ENCODE assay signal across 17 cellular contexts in the genomic region with DNA sequence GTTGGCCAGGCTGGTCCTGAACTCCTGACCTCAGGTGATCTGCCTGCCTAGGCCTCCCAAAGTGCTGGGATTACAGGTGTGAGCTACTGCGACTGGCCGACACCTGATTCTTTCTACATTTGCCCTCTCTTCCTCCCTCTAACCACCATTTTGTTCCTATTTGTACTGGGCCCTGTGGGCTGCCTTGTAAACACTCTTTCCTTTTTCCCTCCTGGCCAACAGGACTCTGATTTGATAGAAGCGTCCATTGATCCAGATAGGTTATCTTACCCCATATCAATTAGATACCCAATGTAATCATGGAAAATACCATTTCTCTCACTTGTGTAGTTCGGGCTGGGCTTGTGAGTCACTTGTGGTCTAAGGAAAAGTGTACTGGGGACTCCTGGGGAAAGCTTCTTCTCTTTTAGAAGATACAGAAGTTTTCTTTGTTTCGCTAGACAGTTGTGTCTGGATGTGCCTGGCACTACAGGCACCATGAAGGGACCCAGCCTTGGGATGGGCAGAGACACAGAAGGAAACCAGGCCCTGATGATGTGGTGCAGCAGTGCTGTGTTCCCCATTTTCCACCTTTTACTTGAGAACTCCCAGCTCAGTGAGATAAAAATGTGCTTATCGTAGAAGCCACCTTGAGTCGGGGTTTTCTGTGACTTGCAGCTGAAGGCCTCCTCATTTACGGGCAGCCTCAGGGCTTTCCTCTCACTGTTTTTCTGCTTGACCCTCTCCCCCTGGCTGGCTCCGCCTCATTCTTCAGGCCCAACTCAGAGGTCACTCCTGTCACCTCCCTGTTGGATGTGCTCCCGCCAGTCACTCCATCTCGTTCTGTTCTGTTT. TPM values are rescaled to one million over a fixed set of nuclear protein-coding genes. Genes with fewer than 3 reads are reported as not detected.
DNase-seq lines count a peak whose midpoint lies in the region; ATAC-seq and TF ChIP-seq lines count a peak whose summit lies in the region.
"Had no signal": no experiment of that assay in that cellular context is flagged by ENCODE, and none has a peak within 500 bp of the region (broad histone marks: within the 10 kb centered on the region; RNA-seq: fewer than 3 reads in every experiment).

No MANE protein-coding gene starts in this region.

- no peaks in the 10 kb centered on the region for H3K36me3 ChIP-seq in cardiac muscle cell
- no peaks in the 10 kb centered on the region for H3K36me3 ChIP-seq in adrenal gland (replicated peaks in 1 of 2)
- H3K36me3 ChIP-seq in stomach, result no peaks in the 10 kb centered on the region
- H3K36me3 ChIP-seq: lower lobe of right lung, upper lobe of left lung had no signal

- WGBS in adrenal gland, 4 donors, result 69 to 87% (median 85%) methylated on average over 11 of the region's 11 CpGs
- WGBS in stomach, 5 donors, result 37 to 70% (median 45%) methylated on average over 11 of the region's 11 CpGs

- H3K4me3 ChIP-seq in cardiac muscle cell (no peak overlapping the region), adrenal gland (no peak overlapping the region), stomach (no peak overlapping the region)
- H3K4me3 ChIP-seq: lower lobe of right lung, upper lobe of left lung had no signal

- intact Hi-C loops in Right ventricle myocardium inferior (cut with DNase I) (no loop called here), adrenal gland (cut with DNase I) (no loop called here), stomach (cut with DNase I; ENCODE audit: low total_unique reads) (no loop called here)

- peak in 1 of 2 donors; percentile 15 for DNase-seq in cardiac muscle cell (ENCODE audit: low read depth in 1 of 2, low spot score in 1 of 2)
- no peak for DNase-seq in Right ventricle myocardium inferior (ENCODE audit: missing footprints)
- no peak for DNase-seq in adrenal gland
- DNase-seq in iris pigment epithelial cell (ENCODE audit: low read depth), result peak; percentile 38
- DNase-seq in stomach, result no peak
- no peak for DNase-seq in Ammon's horn (ENCODE audit: low spot score)
- no peak for DNase-seq in KG1 (lab: John Stamatoyannopoulos, UW)
- DNase-seq in effector CD8-positive, alpha-beta T cell (lab: John Stamatoyannopoulos, UW), result no peak
- DNase-seq: activated CD4-positive, alpha-beta memory T cell treated with anti-CD3 and anti-CD28 coated beads for 36 hours; activated naive CD4-positive, alpha-beta T cell treated with Interleukin-2 at 50 U/mL for 16 hours; lower lobe of right lung; NCI-H1694; NCI-H446; stimulated activated naive B cell treated with anti-CD40 and anti-IgM and Interleukin-4, amounts not matched to agents 10 μg/mL and 1 μg/mL and 100 μg/mL, for 72 hours; SW 1271; upper lobe of left lung had no signal

- no peaks in the 10 kb centered on the region for H3K9me3 ChIP-seq in cardiac muscle cell (ENCODE audit: low read depth)
- no peaks in the 10 kb centered on the region for H3K9me3 ChIP-seq in adrenal gland (replicated peaks in 1 of 3)
- no peaks in the 10 kb centered on the region for H3K9me3 ChIP-seq in stomach
- H3K9me3 ChIP-seq: lower lobe of right lung, upper lobe of left lung had no signal

- H3K27ac ChIP-seq in cardiac muscle cell (peak overlapping the region; percentile 46), adrenal gland (peak overlapping the region in 3 of 5 donors; percentile 37 to 71 (median 47)), stomach (peak overlapping the region; percentile 69 to 80 (median 78))
- H3K27ac ChIP-seq: lower lobe of right lung, upper lobe of left lung had no signal

- TF ChIP-seq CTCF in cardiac muscle cell (IDR thresholded peaks at IDR 0.05; ENCODE audit: low read depth, low read length) (no peak), adrenal gland (IDR thresholded peaks at IDR 0.05) (no peak), stomach (IDR thresholded peaks at IDR 0.05) (no peak)

- no peak for TF ChIP-seq EP300 in stomach (IDR thresholded peaks at IDR 0.05)

- H3K27me3 ChIP-seq in cardiac muscle cell (no peaks in the 10 kb centered on the region), adrenal gland (no peaks in the 10 kb centered on the region), stomach (no peaks in the 10 kb centered on the region)
- H3K27me3 ChIP-seq: upper lobe of left lung had no signal

- TF ChIP-seq POLR2A in adrenal gland (IDR thresholded peaks at IDR 0.05) (no peak), stomach (IDR thresholded peaks at IDR 0.05) (no peak)

- no peak for ATAC-seq in Right ventricle myocardium inferior
- ATAC-seq: lower lobe of right lung; natural killer cell treated with Interleukin-12 subunit alpha and Interleukin-12 subunit beta and Interleukin-15 and Interleukin-18, amount 100 ng/mL, for 72 hours; stimulated activated naive B cell treated with anti-CD40 and anti-IgM and Interleukin-4, amounts not matched to agents 10 μg/mL and 1 μg/mL and 100 μg/mL, for 72 hours had no signal

- H3K4me1 ChIP-seq in cardiac muscle cell (ENCODE audit: low read depth), result peaks cover 31% of the 10 kb centered on the region
- H3K4me1 ChIP-seq in adrenal gland (replicated peaks in 1 of 2), result peaks cover 11 to 47% of the 10 kb centered on the region in 2 donors
- H3K4me1 ChIP-seq in stomach, result peaks cover 17 to 51% (median 29%) of the 10 kb centered on the region in 4 donors
- H3K4me1 ChIP-seq: lower lobe of right lung had no signal

RNA-seq across cellular contexts. Expression of a gene that starts 32.8 kb away (rescaled TPM):
- total RNA-seq in cardiac muscle cell (52.9 and 65.2 TPM in 2 replicates), Right ventricle myocardium inferior (116 TPM), adrenal gland (100 to 1,000 TPM; 107 to 381 (median 155) TPM), stomach (100 to 1,000 TPM in 1 of 5 donors, 10 to 100 TPM in 3, 1 to 10 TPM in 1; 6.7 to 115 (median 61.0) TPM)
- polyA plus RNA-seq in cardiac muscle cell (23.8 and 33.6 TPM in 2 replicates), adrenal gland (10 to 100 TPM; 34.4 to 60.2 (median 42.9) TPM), stomach (10 to 100 TPM in 1 of 3 donors, 1 to 10 TPM in 2; 3.5 to 14.5 (median 8.3) TPM)
